ENCODE assay signal across 7 cellular contexts in genomic region chr1:231428392-231428791, GRCh38.
"Had no signal": no experiment of that assay in that cellular context is flagged by ENCODE, and none has a peak within 500 bp of the region (broad histone marks: within the 10 kb centered on the region; RNA-seq: fewer than 3 reads in every experiment).

No MANE protein-coding gene starts in this region.

- H2AFZ ChIP-seq: GM23338 had no signal

- H3K4me2 ChIP-seq: GM23338 had no signal

- H3K4me3 ChIP-seq: GM23338 had no signal

- DNase-seq: H9, HCEC 1CT had no signal

- ATAC-seq: GM23338, HepG2 had no signal

- H3K27ac ChIP-seq: HL-60 had no signal

- FAIRE-seq: H1, H54, HepG2 had no signal
